Comparison of ENCODE assay signal across 8 cellular contexts in genomic region chr20:31835977-31836852, GRCh38. TPM values are rescaled to one million over a fixed set of nuclear protein-coding genes. Genes with fewer than 3 reads are reported as not detected.
A peak's percentile ranks its signal among the peaks of the same experiment; 100 is the strongest.
DNase-seq lines count a peak whose midpoint lies in the region; ATAC-seq and TF ChIP-seq lines count a peak whose summit lies in the region.

No MANE protein-coding gene starts in this region.

- H4K5ac ChIP-seq in mesendoderm (ENCODE audit: low read length): no peak overlapping the region

- peak overlapping the region; percentile 21 for H3K18ac ChIP-seq in mesendoderm (ENCODE audit: low read length)

- DNase-seq in Ammon's horn (ENCODE audit: low spot score) (peak; percentile 71), SK-MEL-5 (ENCODE audit: low read depth, low spot score) (peak; percentile 50), dorsolateral prefrontal cortex (peak; percentile 37 to 88 (median 72)), mesendoderm (peak; percentile 71), NCI-H1105 treated with DMSO at 0.1 percent for 48 hours (lab: John Stamatoyannopoulos, UW) (no peak)
- no peak for DNase-seq in activated CD8-positive, alpha-beta memory T cell treated with anti-CD3 and anti-CD28 coated beads for 24 hours

- no peak overlapping the region for H2AK5ac ChIP-seq in mesendoderm (ENCODE audit: low read length)

- no peak overlapping the region for H3K9ac ChIP-seq in mesendoderm (ENCODE audit: low read length)

- no CpG with 5 or more reads among the region's 14 CpGs for WGBS in mesendoderm (ENCODE audit: extremely low coverage, insufficient coverage, low lambda C conversion rate)

- H3K4me3 ChIP-seq in dorsolateral prefrontal cortex: no peak overlapping the region
- H3K4me3 ChIP-seq in mesendoderm (ENCODE audit: low read length): no peak overlapping the region

- H3K79me2 ChIP-seq in mesendoderm (ENCODE audit: control insufficient read depth, insufficient read depth, low read length): no peaks in the 10 kb centered on the region

- peak overlapping the region; percentile 56 for H3K56ac ChIP-seq in mesendoderm (ENCODE audit: low read length)

- H3K27ac ChIP-seq in dorsolateral prefrontal cortex: peak overlapping the region in 30 of 59 donors; percentile 1 to 75 (median 36)
- no peak overlapping the region for H3K27ac ChIP-seq in mesendoderm (ENCODE audit: low read depth, low read length)

- ATAC-seq in GM18511 (IDR thresholded peaks at IDR 0.05; ENCODE audit: unreplicated experiment) (peak; percentile 91), HG03378 (IDR thresholded peaks at IDR 0.05; ENCODE audit: unreplicated experiment) (peak; percentile 73)

- no peak overlapping the region for H2BK5ac ChIP-seq in mesendoderm (ENCODE audit: low read length)

- H3K4ac ChIP-seq in mesendoderm (ENCODE audit: low read depth, low read length): no peak overlapping the region

- in situ Hi-C loops in SK-MEL-5 (cut with HindIII; ENCODE audit: low pct_unique_long_range_greater_than_20kb, low sequenced_read_pairs): no loop called here

- no peaks in the 10 kb centered on the region for H3K79me1 ChIP-seq in mesendoderm (ENCODE audit: low read length)

- H2BK120ac ChIP-seq in mesendoderm (ENCODE audit: low read depth, low read length): no peak overlapping the region

- H3K23ac ChIP-seq in mesendoderm (ENCODE audit: low read length): no peak overlapping the region

- intact Hi-C loops in dorsolateral prefrontal cortex (cut with DNase I): loop anchor here in 1 of 2 donors (5.0 kb wide), 1 partner anchor 196 kb away; no protein-coding TSS in a partner anchor

- H3K27me3 ChIP-seq in dorsolateral prefrontal cortex: no peaks in the 10 kb centered on the region
- no peaks in the 10 kb centered on the region for H3K27me3 ChIP-seq in mesendoderm (ENCODE audit: insufficient read depth, low read length, poor library complexity)

- H4K8ac ChIP-seq in mesendoderm (ENCODE audit: low read depth, low read length): no peak overlapping the region

- H3K4me2 ChIP-seq in mesendoderm (ENCODE audit: low read length): no peak overlapping the region

- H3K4me1 ChIP-seq in mesendoderm (ENCODE audit: control insufficient read depth, low read depth, low read length): peaks cover 15% of the 10 kb centered on the region

- TF ChIP-seq CTCF in dorsolateral prefrontal cortex (IDR thresholded peaks at IDR 0.05 in 54 of 56, conservative IDR thresholded peaks at IDR 0.05 in 2 of 56; ENCODE audit: low read depth in 1 of 56, partially characterized antibody in 56 of 56): peak in 2 of 56 donors; percentile 7 to 10

- no peak overlapping the region for H2BK15ac ChIP-seq in mesendoderm (replicated peaks; ENCODE audit: low read depth)

- no peaks in the 10 kb centered on the region for H3K36me3 ChIP-seq in mesendoderm (ENCODE audit: control insufficient read depth, insufficient read depth, low read length)

RNA-seq across cellular contexts. Expression of gene FOXS1, which starts 9.2 kb away (rescaled TPM):
- total RNA-seq in SK-MEL-5 (2014; rRNA removed; shearing (Covaris generic)): not detected in 2 replicates
- polyA plus RNA-seq in SK-MEL-5 (2015; cell fraction: cytosol; rRNA removed): not detected in 2 replicates
- not detected in 2 replicates for polyA plus RNA-seq in SK-MEL-5 (2015; cell fraction: nucleus; rRNA removed)
- 1 to 10 TPM in 59 of 120 experiments, under 1 TPM in 50, not detected in 11; 0.29 to 3.8 (median 1.0) TPM for total RNA-seq in dorsolateral prefrontal cortex
- 0.03 TPM for polyA plus RNA-seq in mesendoderm (2013, experiment 1 of 2)
- polyA plus RNA-seq in mesendoderm (2013, experiment 2 of 2): not detected

RNA-seq across cellular contexts. Expression of gene MYLK2, which starts 17.1 kb away (rescaled TPM):
- total RNA-seq in SK-MEL-5 (2014; rRNA removed; shearing (Covaris generic)): not detected in 2 replicates
- polyA plus RNA-seq in SK-MEL-5 (2015; cell fraction: cytosol; rRNA removed): not detected in 2 replicates
- polyA plus RNA-seq in SK-MEL-5 (2015; cell fraction: nucleus; rRNA removed): 0.50 and 1.4 TPM in 2 replicates
- 1 to 10 TPM in 27 of 120 experiments, under 1 TPM in 76, not detected in 17; 0.16 to 4.8 (median 0.64) TPM for total RNA-seq in dorsolateral prefrontal cortex
- 0.14 TPM for polyA plus RNA-seq in mesendoderm (2013, experiment 1 of 2)
- 0.22 TPM for polyA plus RNA-seq in mesendoderm (2013, experiment 2 of 2)

RNA-seq across cellular contexts. Expression of gene DUSP15, which starts 34.1 kb away (rescaled TPM):
- total RNA-seq in SK-MEL-5 (2014; rRNA removed; shearing (Covaris generic)): 6.2 and 6.6 TPM in 2 replicates
- polyA plus RNA-seq in SK-MEL-5 (2015; cell fraction: cytosol; rRNA removed): 7.7 and 7.9 TPM in 2 replicates
- polyA plus RNA-seq in SK-MEL-5 (2015; cell fraction: nucleus; rRNA removed): 3.5 and 16.2 TPM in 2 replicates
- total RNA-seq in dorsolateral prefrontal cortex: 10 to 100 TPM in 24 of 120 experiments, 1 to 10 TPM in 96; 4.0 to 19.1 (median 8.0) TPM
- 0.27 TPM for polyA plus RNA-seq in mesendoderm (2013, experiment 1 of 2)
- polyA plus RNA-seq in mesendoderm (2013, experiment 2 of 2): 0.15 TPM

RNA-seq across cellular contexts. Expression of gene TTLL9, which starts 34.2 kb away (rescaled TPM):
- total RNA-seq in SK-MEL-5 (2014; rRNA removed; shearing (Covaris generic)): not detected in 2 replicates
- polyA plus RNA-seq in SK-MEL-5 (2015; cell fraction: cytosol; rRNA removed): not detected in 2 replicates
- 0.20 and 0.41 TPM in 2 replicates for polyA plus RNA-seq in SK-MEL-5 (2015; cell fraction: nucleus; rRNA removed)
- total RNA-seq in dorsolateral prefrontal cortex: 10 to 100 TPM in 3 of 120 experiments, 1 to 10 TPM in 117; 2.6 to 11.1 (median 5.7) TPM
- polyA plus RNA-seq in mesendoderm (2013, experiment 1 of 2): not detected
- 0.01 TPM for polyA plus RNA-seq in mesendoderm (2013, experiment 2 of 2)

Comparison
In these comparisons a context has a peak if more than half of its experiments do, and no peak if none do; other contexts are left out.
1. DNase-seq: peak in Ammon's horn (single experiment), SK-MEL-5 (single experiment), dorsolateral prefrontal cortex (10 of 10) and mesendoderm (single experiment); none in NCI-H1105 treated with DMSO at 0.1 percent for 48 hours (single experiment) and activated CD8-positive, alpha-beta memory T cell treated with anti-CD3 and anti-CD28 coated beads for 24 hours (single experiment).